Comparison of ENCODE assay signal across 1 cellular context in genomic region chr3:102441832-102442231, GRCh38.
TF ChIP-seq lines count a peak whose summit lies in the region.

No MANE protein-coding gene starts in this region.

TF ChIP-seq in GM23338, 12 proteins besides CTCF, POLR2A, EP300 and RAD21 (continued from another document):
- TF ChIP-seq REST (IDR thresholded peaks at IDR 0.05; ENCODE audit: unreplicated experiment) (no peak), ZNF331 (CRISPR knock-in tag; IDR thresholded peaks at IDR 0.05; ENCODE audit: low read depth) (no peak), EZH2 (IDR thresholded peaks at IDR 0.05; ENCODE audit: low read depth, unreplicated experiment) (no peak)
TF ChIP-seq in GM23338: peak in this region for 0.
